1 cellular context compared by ENCODE assay signal in genomic region chr1:198934414-198934813, GRCh38.
TF ChIP-seq lines count a peak whose summit lies in the region.

No MANE protein-coding gene starts in this region.

TF ChIP-seq in HCT116, 20 proteins besides CTCF, POLR2A, EP300 and RAD21 (continued from another document):
- TF ChIP-seq, protein P1, sequence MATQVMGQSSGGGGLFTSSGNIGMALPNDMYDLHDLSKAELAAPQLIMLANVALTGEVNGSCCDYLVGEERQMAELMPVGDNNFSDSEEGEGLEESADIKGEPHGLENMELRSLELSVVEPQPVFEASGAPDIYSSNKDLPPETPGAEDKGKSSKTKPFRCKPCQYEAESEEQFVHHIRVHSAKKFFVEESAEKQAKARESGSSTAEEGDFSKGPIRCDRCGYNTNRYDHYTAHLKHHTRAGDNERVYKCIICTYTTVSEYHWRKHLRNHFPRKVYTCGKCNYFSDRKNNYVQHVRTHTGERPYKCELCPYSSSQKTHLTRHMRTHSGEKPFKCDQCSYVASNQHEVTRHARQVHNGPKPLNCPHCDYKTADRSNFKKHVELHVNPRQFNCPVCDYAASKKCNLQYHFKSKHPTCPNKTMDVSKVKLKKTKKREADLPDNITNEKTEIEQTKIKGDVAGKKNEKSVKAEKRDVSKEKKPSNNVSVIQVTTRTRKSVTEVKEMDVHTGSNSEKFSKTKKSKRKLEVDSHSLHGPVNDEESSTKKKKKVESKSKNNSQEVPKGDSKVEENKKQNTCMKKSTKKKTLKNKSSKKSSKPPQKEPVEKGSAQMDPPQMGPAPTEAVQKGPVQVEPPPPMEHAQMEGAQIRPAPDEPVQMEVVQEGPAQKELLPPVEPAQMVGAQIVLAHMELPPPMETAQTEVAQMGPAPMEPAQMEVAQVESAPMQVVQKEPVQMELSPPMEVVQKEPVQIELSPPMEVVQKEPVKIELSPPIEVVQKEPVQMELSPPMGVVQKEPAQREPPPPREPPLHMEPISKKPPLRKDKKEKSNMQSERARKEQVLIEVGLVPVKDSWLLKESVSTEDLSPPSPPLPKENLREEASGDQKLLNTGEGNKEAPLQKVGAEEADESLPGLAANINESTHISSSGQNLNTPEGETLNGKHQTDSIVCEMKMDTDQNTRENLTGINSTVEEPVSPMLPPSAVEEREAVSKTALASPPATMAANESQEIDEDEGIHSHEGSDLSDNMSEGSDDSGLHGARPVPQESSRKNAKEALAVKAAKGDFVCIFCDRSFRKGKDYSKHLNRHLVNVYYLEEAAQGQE (IDR thresholded peaks at IDR 0.05; ENCODE audit: low read depth): no peak
- TF ChIP-seq POLR2AphosphoS5 (IDR thresholded peaks at IDR 0.05; ENCODE audit: low read depth, low read length): no peak
- no peak for TF ChIP-seq CEBPB (IDR thresholded peaks at IDR 0.05; ENCODE audit: low read depth)
- no peak for TF ChIP-seq EZH2 (IDR thresholded peaks at IDR 0.05)
- no peak for TF ChIP-seq ZNF274 (IDR thresholded peaks at IDR 0.05; ENCODE audit: low read depth, low read length)
- TF ChIP-seq ZFX (IDR thresholded peaks at IDR 0.05): no peak
